Comparison of ENCODE assay signal across 17 cellular contexts in the genomic region with DNA sequence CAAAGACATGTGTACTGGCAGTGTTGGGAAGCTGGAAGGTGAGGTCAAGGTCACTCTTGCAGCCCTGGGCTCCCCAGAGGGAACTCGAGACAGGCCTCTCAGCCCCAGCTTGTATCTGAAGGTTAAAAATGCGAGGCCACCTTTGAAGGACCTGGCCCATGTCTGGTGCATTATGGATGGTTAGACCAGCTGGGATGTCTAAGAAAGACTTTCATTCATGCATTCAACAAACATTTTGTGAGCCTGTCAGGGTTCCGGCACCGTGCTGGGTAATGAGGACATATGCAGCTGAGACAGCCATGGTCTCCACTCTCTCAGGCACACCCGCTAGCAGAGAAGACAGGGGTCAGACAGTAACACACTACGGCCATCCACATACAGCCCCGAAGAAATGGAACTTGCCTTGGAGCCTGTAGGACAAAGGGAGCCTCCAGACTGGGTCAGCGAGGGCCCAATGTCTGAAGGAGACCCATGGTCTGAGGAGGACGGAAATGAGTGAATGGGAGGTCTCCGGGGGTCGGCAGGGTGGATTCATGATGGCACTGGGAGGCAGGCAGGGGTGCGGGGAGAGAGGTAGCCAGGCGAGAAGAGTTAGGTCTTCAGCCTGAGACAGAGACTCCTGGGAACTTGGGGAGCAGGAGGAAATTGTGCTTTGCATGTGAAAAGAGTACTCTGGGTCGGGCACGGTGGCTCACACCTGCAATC. TPM values are rescaled to one million over a fixed set of nuclear protein-coding genes. Genes with fewer than 3 reads are reported as not detected.
DNase-seq lines count a peak whose midpoint lies in the region; ATAC-seq and TF ChIP-seq lines count a peak whose summit lies in the region.
"Had no signal": no experiment of that assay in that cellular context is flagged by ENCODE, and none has a peak within 500 bp of the region (broad histone marks: within the 10 kb centered on the region; RNA-seq: fewer than 3 reads in every experiment).

No MANE protein-coding gene starts in this region.

- H3K79me1 ChIP-seq in H9 (ENCODE audit: insufficient read depth, low read depth, low read length, poor library complexity, severe bottlenecking) = no peaks in the 10 kb centered on the region

- no peak overlapping the region for H2BK20ac ChIP-seq in H9 (ENCODE audit: low read depth, low read length, poor library complexity, severe bottlenecking)

- no peak overlapping the region for H3K23ac ChIP-seq in H9 (ENCODE audit: insufficient read length, low read depth, low read length)

- intact Hi-C loops in sigmoid colon (cut with DNase I) = no loop called here

- peaks cover 23% of the 10 kb centered on the region for H3K27me3 Mint-ChIP-seq in activated T-cell treated with anti-CD3 and anti-CD28 coated beads, Interleukin-2, amount 50 U/mL, for 24 hours
- peaks cover 11% of the 10 kb centered on the region for H3K27me3 Mint-ChIP-seq in H9 (ENCODE audit: low read depth)

- no peak overlapping the region for H4K8ac ChIP-seq in H9 (replicated peaks; ENCODE audit: insufficient read length, low read depth, low read length)

- no peak overlapping the region for H3K4me2 ChIP-seq in H9 (ENCODE audit: insufficient read depth, insufficient read length, low read length)
- H3K4me2 ChIP-seq: BLaER1, GM23338 had no signal

- H3K27ac Mint-ChIP-seq in activated T-cell treated with anti-CD3 and anti-CD28 coated beads, Interleukin-2, amount 50 U/mL, for 24 hours = no peak overlapping the region
- no peak overlapping the region for H3K27ac Mint-ChIP-seq in H9
- H3K27ac Mint-ChIP-seq: CD4-positive, CD25-positive, alpha-beta regulatory T cell; GM23338 had no signal

- no peaks in the 10 kb centered on the region for H3K23me2 ChIP-seq in H9 (ENCODE audit: insufficient read length, low read depth, low read length, poor library complexity, severe bottlenecking)

- H3K18ac ChIP-seq in H9 (ENCODE audit: insufficient read length, low read depth, low read length) = no peak overlapping the region

- H3K36me3 ChIP-seq in sigmoid colon = no peaks in the 10 kb centered on the region
- H3K36me3 ChIP-seq: BLaER1, HAP-1 had no signal

- peak; percentile 13 for DNase-seq in activated T-cell treated with anti-CD3 and anti-CD28 coated beads, Interleukin-2, amount 50 U/mL, for 24 hours
- no peak for DNase-seq in activated T-cell treated with anti-CD3 and anti-CD28 coated beads, Interleukin-2, amount 50 U/mL, for 1 hour
- peak; percentile 5 for DNase-seq in H9
- peak; percentile 32 for DNase-seq in islet precursor cell
- peak; percentile 38 for DNase-seq in sigmoid colon
- no peak for DNase-seq in DMS 273 treated with DMSO at 0.1 percent for 48 hours (lab: John Stamatoyannopoulos, UW)
- no peak for DNase-seq in amygdala (lab: John Stamatoyannopoulos, UW)
- DNase-seq: 8988T; AML-193; CD4-positive, CD25-positive, alpha-beta regulatory T cell; DMS79 had no signal

- H3K79me2 ChIP-seq in H9 (ENCODE audit: insufficient read depth, low read length) = no peaks in the 10 kb centered on the region

- no peaks in the 10 kb centered on the region for H3K4me1 Mint-ChIP-seq in activated T-cell treated with anti-CD3 and anti-CD28 coated beads, Interleukin-2, amount 50 U/mL, for 24 hours (ENCODE audit: low read depth)
- H3K4me1 Mint-ChIP-seq in H9 = peaks cover 1 to 10% of the 10 kb centered on the region in 2 experiments; a peak in 2 of 4 replicates
- H3K4me1 Mint-ChIP-seq: CD4-positive, CD25-positive, alpha-beta regulatory T cell had no signal

- no CpG with 5 or more reads among the region's 15 CpGs for WGBS in H9 (ENCODE audit: extremely low coverage, insufficient read length, low lambda C conversion rate)
- WGBS in sigmoid colon, 2 donors = 86 to 88% methylated on average over 15 of the region's 15 CpGs

- no peak overlapping the region for H2AK5ac ChIP-seq in H9 (ENCODE audit: insufficient read length, low read length)

- no peak overlapping the region for H2BK15ac ChIP-seq in H9 (ENCODE audit: low read depth, low read length)

- H3K56ac ChIP-seq in H9 (ENCODE audit: insufficient read length, low read depth, low read length) = no peak overlapping the region

- H3K4me1 ChIP-seq in H9 (ENCODE audit: insufficient read depth, low read length) = no peaks in the 10 kb centered on the region
- H3K4me1 ChIP-seq in sigmoid colon = no peaks in the 10 kb centered on the region
- H3K4me1 ChIP-seq: HAP-1 had no signal

- peaks cover 2% of the 10 kb centered on the region for H4K20me1 ChIP-seq in H9 (ENCODE audit: control insufficient read depth, insufficient read depth, insufficient read length)
- H4K20me1 ChIP-seq: BLaER1 had no signal

- no peak overlapping the region for H4K91ac ChIP-seq in H9 (ENCODE audit: insufficient read length, low read depth, low read length)

- H3K14ac ChIP-seq in H9 (ENCODE audit: insufficient read depth, low read length) = no peak overlapping the region

- H3K4me3 ChIP-seq in sigmoid colon = no peak overlapping the region
- H3K4me3 ChIP-seq: BLaER1, GM12878, GM23338, HAP-1 had no signal

- H3K4me3 Mint-ChIP-seq in activated T-cell treated with anti-CD3 and anti-CD28 coated beads, Interleukin-2, amount 50 U/mL, for 24 hours = no peak overlapping the region
- no peak overlapping the region for H3K4me3 Mint-ChIP-seq in H9
- H3K4me3 Mint-ChIP-seq: CD4-positive, CD25-positive, alpha-beta regulatory T cell; GM23338 had no signal

- H3T11ph ChIP-seq in H9 (ENCODE audit: low read length) = no peak overlapping the region

- TF ChIP-seq CTCF in H9 (conservative IDR thresholded peaks at IDR 0.05) = no peak
- TF ChIP-seq CTCF in sigmoid colon (IDR thresholded peaks at IDR 0.05) = no peak

- H4K5ac ChIP-seq in H9 (ENCODE audit: insufficient read length, low read depth, low read length) = no peak overlapping the region

- H2AFZ ChIP-seq in H9 (ENCODE audit: low read length) = no peak overlapping the region
- H2AFZ ChIP-seq: GM23338 had no signal

- H3K27ac ChIP-seq in H9 (ENCODE audit: insufficient read length, low read depth, low read length) = no peak overlapping the region
- H3K27ac ChIP-seq in sigmoid colon = no peak overlapping the region
- H3K27ac ChIP-seq: BLaER1, HL-60 had no signal

- H3K9ac ChIP-seq in H9 (ENCODE audit: extremely low read depth, insufficient read length, low read length) = no peak overlapping the region
- H3K9ac ChIP-seq: BLaER1 had no signal

- ATAC-seq in HG03039 (IDR thresholded peaks at IDR 0.05; ENCODE audit: unreplicated experiment) = no peak
- ATAC-seq: GM12878, GM23338 had no signal

- no peak overlapping the region for H2BK12ac ChIP-seq in H9 (ENCODE audit: insufficient read length, low read depth, low read length)

- H3K36me3 Mint-ChIP-seq in activated T-cell treated with anti-CD3 and anti-CD28 coated beads, Interleukin-2, amount 50 U/mL, for 24 hours (ENCODE audit: low read depth) = no peaks in the 10 kb centered on the region
- H3K36me3 Mint-ChIP-seq in H9 (ENCODE audit: insufficient read depth in 1 of 3, low read depth in 3 of 3) = no peaks in the 10 kb centered on the region
- H3K36me3 Mint-ChIP-seq: CD4-positive, CD25-positive, alpha-beta regulatory T cell had no signal

- no peaks in the 10 kb centered on the region for H3K9me3 Mint-ChIP-seq in activated T-cell treated with anti-CD3 and anti-CD28 coated beads, Interleukin-2, amount 50 U/mL, for 24 hours
- 0 out of 5 replicates have a peak, but pooled peaks cover 2 to 3% of the 10 kb centered on the region in 2 experiments for H3K9me3 Mint-ChIP-seq in H9

- no peak for TF ChIP-seq POLR2A in sigmoid colon (IDR thresholded peaks at IDR 0.05)

- TF ChIP-seq EP300 in sigmoid colon (IDR thresholded peaks at IDR 0.05) = no peak

- no peak overlapping the region for H3K4ac ChIP-seq in H9 (ENCODE audit: low read depth, low read length)

- no peaks in the 10 kb centered on the region; the same call in 1 of the 2 replicates for H3K27me3 ChIP-seq in H9 (ENCODE audit: insufficient read depth, low read length)
- H3K27me3 ChIP-seq in sigmoid colon = peaks cover 0 to 6% (median under 1%) of the 10 kb centered on the region in 3 donors
- H3K27me3 ChIP-seq: BLaER1 had no signal

- no peaks in the 10 kb centered on the region for H3K9me3 ChIP-seq in H9 (ENCODE audit: control insufficient read depth, low read depth, low read length)
- H3K9me3 ChIP-seq in sigmoid colon = no peaks in the 10 kb centered on the region
- H3K9me3 ChIP-seq: BLaER1, HAP-1 had no signal

- no peak overlapping the region for H2BK5ac ChIP-seq in H9 (ENCODE audit: insufficient read length, low read length)

- H2BK120ac ChIP-seq in H9 (ENCODE audit: low read depth, low read length, poor library complexity, severe bottlenecking) = no peak overlapping the region

RNA-seq across cellular contexts. Expression of a gene that starts 19.0 kb away (rescaled TPM):
- total RNA-seq in H9 (2021) (0.29 and 0.31 TPM in 2 replicates), sigmoid colon (under 1 TPM in 1 of 4 donors, not detected in 3; 0.41 TPM)
- polyA plus RNA-seq in sigmoid colon = not detected
- total RNA-seq: CD4-positive, CD25-positive, alpha-beta regulatory T cell; GM12878 had no signal
- polyA plus RNA-seq: CD4-positive, CD25-positive, alpha-beta regulatory T cell; GM12878 had no signal

Comparison
In these comparisons a context has a peak if more than half of its experiments do, and no peak if none do; other contexts are left out.
1. DNase-seq: peak in activated T-cell treated with anti-CD3 and anti-CD28 coated beads, Interleukin-2, amount 50 U/mL, for 24 hours (single experiment), H9 (single experiment), islet precursor cell (single experiment) and sigmoid colon (single experiment); none in activated T-cell treated with anti-CD3 and anti-CD28 coated beads, Interleukin-2, amount 50 U/mL, for 1 hour (single experiment), DMS 273 treated with DMSO at 0.1 percent for 48 hours (single experiment) and amygdala (0 of 56).